ENCODE assay signal across 2 cellular contexts in genomic region chr1:12046749-12047119, GRCh38.
TF ChIP-seq lines count a peak whose summit lies in the region.

No MANE protein-coding gene starts in this region.

TF ChIP-seq in GM12891, 5 proteins besides CTCF, POLR2A, EP300 and RAD21:
- TF ChIP-seq PAX5 (IDR thresholded peaks at IDR 0.05; ENCODE audit: insufficient read depth, low read length, severe bottlenecking) (no peak), TAF1 (IDR thresholded peaks at IDR 0.05; ENCODE audit: low read depth, low read length) (no peak), POU2F2 (IDR thresholded peaks at IDR 0.05; ENCODE audit: low read depth, low read length) (no peak), SPI1 (IDR thresholded peaks at IDR 0.05; ENCODE audit: low read depth, low read length) (no peak), POLR2AphosphoS5 (IDR thresholded peaks at IDR 0.05; ENCODE audit: low read depth, low read length) (no peak)

TF ChIP-seq in H1, 55 proteins besides CTCF, POLR2A, EP300 and RAD21:
- TF ChIP-seq TCF12 (IDR thresholded peaks at IDR 0.05; ENCODE audit: low read depth, low read length) = no peak
- no peak for TF ChIP-seq SIX5 (IDR thresholded peaks at IDR 0.05; ENCODE audit: low read depth, low read length)
- no peak for TF ChIP-seq NRF1 (IDR thresholded peaks at IDR 0.05; ENCODE audit: low read depth, low read length)
- no peak for TF ChIP-seq KDM4A (IDR thresholded peaks at IDR 0.05; ENCODE audit: low read depth, low read length, severe bottlenecking)
- TF ChIP-seq BACH1 (IDR thresholded peaks at IDR 0.05; ENCODE audit: low read length) = no peak
- TF ChIP-seq JUND (IDR thresholded peaks at IDR 0.05; ENCODE audit: low read length) = no peak
- no peak for TF ChIP-seq KDM5A (IDR thresholded peaks at IDR 0.05; ENCODE audit: low read length)
- TF ChIP-seq SP4 (IDR thresholded peaks at IDR 0.05; ENCODE audit: low read length) = no peak
- no peak for TF ChIP-seq SP2 (IDR thresholded peaks at IDR 0.05; ENCODE audit: low read length)
- no peak for TF ChIP-seq CBX5 (IDR thresholded peaks at IDR 0.05; ENCODE audit: low read depth, low read length)
- no peak for TF ChIP-seq SIRT6 (IDR thresholded peaks at IDR 0.05; ENCODE audit: low read length)
- TF ChIP-seq SUZ12 (IDR thresholded peaks at IDR 0.05; ENCODE audit: low read length) = no peak
- no peak for TF ChIP-seq RXRA (IDR thresholded peaks at IDR 0.05; ENCODE audit: insufficient read depth, low read depth, low read length)
